In genomic region chr17:38464723-38465419, GRCh38 we compare ENCODE assay signal across 8 cellular contexts. TPM values are rescaled to one million over a fixed set of nuclear protein-coding genes. Genes with fewer than 3 reads are reported as not detected.
DNase-seq lines count a peak whose midpoint lies in the region; ATAC-seq and TF ChIP-seq lines count a peak whose summit lies in the region.

No MANE protein-coding gene starts in this region.

- H3K27ac Mint-ChIP-seq in endothelial cell (ENCODE audit: unreplicated experiment) = no peak overlapping the region
- H3K27ac Mint-ChIP-seq in activated naive CD8-positive, alpha-beta T cell treated with anti-CD3 and anti-CD28 coated beads, Interleukin-2, amount 50 U/mL, for 24 hours = no peak overlapping the region

- H3K36me3 Mint-ChIP-seq in endothelial cell (ENCODE audit: low read depth, unreplicated experiment) = peaks cover 44% of the 10 kb centered on the region
- no peaks in the 10 kb centered on the region for H3K36me3 Mint-ChIP-seq in activated naive CD8-positive, alpha-beta T cell treated with anti-CD3 and anti-CD28 coated beads, Interleukin-2, amount 50 U/mL, for 24 hours (ENCODE audit: low read depth)

- H3K4me1 Mint-ChIP-seq in endothelial cell (ENCODE audit: unreplicated experiment) = peaks cover 9% of the 10 kb centered on the region
- H3K4me1 Mint-ChIP-seq in activated naive CD8-positive, alpha-beta T cell treated with anti-CD3 and anti-CD28 coated beads, Interleukin-2, amount 50 U/mL, for 24 hours = no peaks in the 10 kb centered on the region

- H3K27me3 ChIP-seq in uterus = no peaks in the 10 kb centered on the region

- peak overlapping the region; percentile 65 for H3K4me3 Mint-ChIP-seq in endothelial cell (ENCODE audit: unreplicated experiment)
- no peak overlapping the region for H3K4me3 Mint-ChIP-seq in activated naive CD8-positive, alpha-beta T cell treated with anti-CD3 and anti-CD28 coated beads, Interleukin-2, amount 50 U/mL, for 24 hours

- peaks cover 16% of the 10 kb centered on the region for H3K27me3 Mint-ChIP-seq in endothelial cell (ENCODE audit: unreplicated experiment)
- no peaks in the 10 kb centered on the region for H3K27me3 Mint-ChIP-seq in activated naive CD8-positive, alpha-beta T cell treated with anti-CD3 and anti-CD28 coated beads, Interleukin-2, amount 50 U/mL, for 24 hours

- intact Hi-C loops in uterus (cut with DNase I; ENCODE audit: low total_unique reads) = no loop called here

- in situ Hi-C loops in Caki2 (cut with HindIII; ENCODE audit: low pct_unique_long_range_greater_than_20kb, low sequenced_read_pairs) = no loop called here

- no peak for TF ChIP-seq CTCF in endothelial cell (IDR thresholded peaks at IDR 0.05; ENCODE audit: unreplicated experiment)
- TF ChIP-seq CTCF in uterus (IDR thresholded peaks at IDR 0.05) = no peak

- H3K4me1 ChIP-seq in uterus = peaks cover 0 to 26% of the 10 kb centered on the region in 2 donors

- no peaks in the 10 kb centered on the region for H3K36me3 ChIP-seq in uterus

- ATAC-seq in activated naive CD8-positive, alpha-beta T cell treated with anti-CD3 and anti-CD28 coated beads, Interleukin-2, amount 50 U/mL, for 24 hours = no peak

- no peaks in the 10 kb centered on the region for H3K9me3 Mint-ChIP-seq in endothelial cell (ENCODE audit: unreplicated experiment)
- H3K9me3 Mint-ChIP-seq in activated naive CD8-positive, alpha-beta T cell treated with anti-CD3 and anti-CD28 coated beads, Interleukin-2, amount 50 U/mL, for 24 hours = no peaks in the 10 kb centered on the region

- peak; percentile 48 to 56 for TF ChIP-seq POLR2A in uterus (IDR thresholded peaks at IDR 0.05)

- no peaks in the 10 kb centered on the region for H3K9me3 ChIP-seq in uterus

- H3K27ac ChIP-seq in uterus = peak overlapping the region; percentile 96 to 98

- DNase-seq in Caki2 (ENCODE audit: low read depth) (peak; percentile 87), NCI-H460 (ENCODE audit: extremely low read depth, low read depth) (peak; percentile 78), endothelial cell (ENCODE audit: low spot score) (no peak), midbrain (lab: John Stamatoyannopoulos, UW) (peak; percentile 91), uterus (peak; percentile 93 to 94), DMS114 treated with DMSO at 0.1 percent for 48 hours (lab: John Stamatoyannopoulos, UW; ENCODE audit: unreplicated experiment) (no peak)
- no peak for DNase-seq in stimulated activated CD4-positive, alpha-beta T cell treated with anti-CD3 and anti-CD28 coated beads, Interleukin-2, amount 100 ng/mL, for 48 hours
- DNase-seq in activated naive CD8-positive, alpha-beta T cell treated with anti-CD3 and anti-CD28 coated beads, Interleukin-2, amount 50 U/mL, for 24 hours = no peak

- peak overlapping the region; percentile 46 to 55 for H3K4me3 ChIP-seq in uterus

RNA-seq across cellular contexts. Expression of gene ARHGAP23, which starts 36.6 kb away (rescaled TPM):
- total RNA-seq in Caki2 (2014; rRNA removed; shearing (Covaris generic); ENCODE audit: low replicate concordance) = 1.4 and 2.3 TPM in 2 replicates
- 11.2 and 18.5 TPM in 2 replicates for total RNA-seq in NCI-H460 (2014; rRNA removed; shearing (Covaris generic))
- polyA plus RNA-seq in NCI-H460 (2014; cell fraction: nucleus; rRNA removed) = 4.8 and 4.9 TPM in 2 replicates
- total RNA-seq in endothelial cell (ENCODE audit: unreplicated experiment) (70.5 TPM), uterus (100 to 1,000 TPM in 1 of 4 donors, 10 to 100 TPM in 1, 1 to 10 TPM in 2; 2.6 to 119 (median 15.2) TPM)

Comparison
In these comparisons a context has a peak if more than half of its experiments do, and no peak if none do; other contexts are left out.
1. DNase-seq: peak in Caki2 (single experiment), NCI-H460 (single experiment), midbrain (single experiment) and uterus (2 of 2); none in endothelial cell (single experiment), stimulated activated CD4-positive, alpha-beta T cell treated with anti-CD3 and anti-CD28 coated beads, Interleukin-2, amount 100 ng/mL, for 48 hours (0 of 2), activated naive CD8-positive, alpha-beta T cell treated with anti-CD3 and anti-CD28 coated beads, Interleukin-2, amount 50 U/mL, for 24 hours (single experiment) and DMS114 treated with DMSO at 0.1 percent for 48 hours (single experiment).